Comparison of ENCODE assay signal across 28 cellular contexts in the genomic region with DNA sequence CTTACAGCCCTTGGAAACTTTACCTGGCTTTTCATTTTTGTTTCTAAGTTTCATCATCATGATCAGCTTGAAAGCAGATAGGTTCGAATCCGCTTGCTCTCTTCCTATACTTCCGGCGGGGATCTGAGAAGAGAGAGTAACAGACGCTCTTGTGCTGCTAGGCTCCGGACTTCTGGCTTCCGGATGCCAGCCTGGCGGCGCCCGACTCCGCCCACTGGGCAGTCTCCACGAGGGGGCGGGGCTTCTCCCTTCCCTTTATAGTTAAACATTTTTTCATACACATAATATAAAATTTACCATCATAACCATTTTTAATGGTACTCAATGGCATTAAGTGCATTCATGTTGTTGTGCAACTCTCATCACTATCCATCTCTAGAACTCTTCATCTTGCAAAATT.
"Had no signal": no experiment of that assay in that cellular context is flagged by ENCODE, and none has a peak within 500 bp of the region (broad histone marks: within the 10 kb centered on the region; RNA-seq: fewer than 3 reads in every experiment).

No MANE protein-coding gene starts in this region.

- H3K4me3 ChIP-seq: stomach, suprapubic skin, testis, thoracic aorta, thyroid gland, tibial artery, tibial nerve, transverse colon, upper lobe of left lung, upper lobe of right lung, uterus, vagina had no signal

- H3K27me3 Mint-ChIP-seq: stimulated activated memory B cell treated with anti-CD40 and anti-IgM and Interleukin-4, amounts not matched to agents 10 μg/mL and 1 μg/mL and 100 μg/mL, for 72 hours; stimulated activated naive B cell treated with anti-CD40 and anti-IgM and Interleukin-4, amounts not matched to agents 10 μg/mL and 1 μg/mL and 100 μg/mL, for 72 hours; stimulated activated naive CD8-positive, alpha-beta T cell treated with anti-CD3 and anti-CD28 coated beads, Interleukin-15, amount 100 ng/mL, for 72 hours; stimulated activated naive CD8-positive, alpha-beta T cell treated with anti-CD3 and anti-CD28 coated beads, Interleukin-15, Interleukin-2, amounts not matched to agents 100 ng/mL and 50 ng/mL, for 24 hours; type B pancreatic cell had no signal

- H3K27ac Mint-ChIP-seq: stimulated activated effector memory CD8-positive, alpha-beta T cell treated with anti-CD3 and anti-CD28 coated beads, Interleukin-12 subunit alpha, Interleukin-12 subunit beta, amount 100 ng/mL, for 72 hours; stimulated activated memory B cell treated with anti-CD40 and anti-IgM and Interleukin-4, amounts not matched to agents 10 μg/mL and 1 μg/mL and 100 μg/mL, for 72 hours; stimulated activated naive B cell treated with anti-CD40 and anti-IgM and Interleukin-4, amounts not matched to agents 10 μg/mL and 1 μg/mL and 100 μg/mL, for 72 hours; stimulated activated naive CD8-positive, alpha-beta T cell treated with anti-CD3 and anti-CD28 coated beads, Interleukin-15, Interleukin-2, amounts not matched to agents 100 ng/mL and 50 ng/mL, for 24 hours; type B pancreatic cell had no signal

- ATAC-seq: stimulated activated effector memory CD8-positive, alpha-beta T cell treated with anti-CD3 and anti-CD28 coated beads, Interleukin-12 subunit alpha, Interleukin-12 subunit beta, amount 100 ng/mL, for 72 hours; stimulated activated memory B cell treated with anti-CD40 and anti-IgM and Interleukin-4, amounts not matched to agents 10 μg/mL and 1 μg/mL and 100 μg/mL, for 72 hours; stimulated activated naive B cell treated with anti-CD40 and anti-IgM and Interleukin-4, amounts not matched to agents 10 μg/mL and 1 μg/mL and 100 μg/mL, for 72 hours; stimulated activated naive CD8-positive, alpha-beta T cell treated with anti-CD3 and anti-CD28 coated beads, Interleukin-15, amount 100 ng/mL, for 72 hours; stimulated activated naive CD8-positive, alpha-beta T cell treated with anti-CD3 and anti-CD28 coated beads, Interleukin-15, Interleukin-2, amounts not matched to agents 100 U/mL and 50 U/mL, for 24 hours; upper lobe of right lung had no signal

- H3K27me3 ChIP-seq: stomach, suprapubic skin, testis, thyroid gland, tibial artery, tibial nerve, transverse colon, upper lobe of left lung, upper lobe of right lung, uterus, vagina had no signal

- DNase-seq: stimulated activated CD4-positive, alpha-beta T cell treated with anti-CD3 and anti-CD28 coated beads, Interleukin-2, amount 100 ng/mL, for 48 hours; stimulated activated CD4-positive, alpha-beta T cell treated with anti-CD3 and anti-CD28 coated beads, Interleukin-4, amount 100 ng/mL, for 1 hour; stimulated activated CD4-positive, alpha-beta T cell treated with anti-CD3 and anti-CD28 coated beads, Interleukin-4, amount 100 ng/mL, for 24 hours; stimulated activated CD4-positive, alpha-beta T cell treated with anti-CD3 and anti-CD28 coated beads, Interleukin-4, amount 100 ng/mL, for 4 hours; stimulated activated CD8-positive, alpha-beta memory T cell treated with anti-CD3 and anti-CD28 coated beads, Interleukin-4, amount 100 ng/mL, for 48 hours; stimulated activated naive B cell treated with anti-CD40 and anti-IgM and Interleukin-4, amounts not matched to agents 10 μg/mL and 1 μg/mL and 100 μg/mL, for 72 hours; stimulated activated naive CD4-positive, alpha-beta T cell; stimulated activated naive CD4-positive, alpha-beta T cell treated with Interleukin-2 at 50 U/mL for 16 hours; stimulated activated naive CD8-positive, alpha-beta T cell treated with anti-CD3 and anti-CD28 coated beads, Interleukin-15, amount 100 ng/mL, for 72 hours; stimulated activated naive CD8-positive, alpha-beta T cell treated with anti-CD3 and anti-CD28 coated beads, Interleukin-15, Interleukin-2, amounts not matched to agents 100 U/mL and 50 U/mL, for 24 hours; stomach; substantia nigra; testis; thyroid gland; tibial artery; transverse colon; trophoblast cell; upper lobe of right lung; uterus had no signal

- H3K9me3 ChIP-seq: stomach, suprapubic skin, testis, thoracic aorta, thyroid gland, tibial artery, tibial nerve, transverse colon, upper lobe of left lung, upper lobe of right lung, uterus, vagina had no signal

- H3K4me3 Mint-ChIP-seq: stimulated activated effector memory CD8-positive, alpha-beta T cell treated with anti-CD3 and anti-CD28 coated beads, Interleukin-12 subunit alpha, Interleukin-12 subunit beta, amount 100 ng/mL, for 72 hours; stimulated activated memory B cell treated with anti-CD40 and anti-IgM and Interleukin-4, amounts not matched to agents 10 μg/mL and 1 μg/mL and 100 μg/mL, for 72 hours; stimulated activated naive B cell treated with anti-CD40 and anti-IgM and Interleukin-4, amounts not matched to agents 10 μg/mL and 1 μg/mL and 100 μg/mL, for 72 hours; stimulated activated naive CD8-positive, alpha-beta T cell treated with anti-CD3 and anti-CD28 coated beads, Interleukin-15, amount 100 ng/mL, for 72 hours; stimulated activated naive CD8-positive, alpha-beta T cell treated with anti-CD3 and anti-CD28 coated beads, Interleukin-15, Interleukin-2, amounts not matched to agents 100 ng/mL and 50 ng/mL, for 24 hours; type B pancreatic cell had no signal

- H3K36me3 ChIP-seq: thyroid gland, uterus had no signal

- H3K4me1 Mint-ChIP-seq: stimulated activated effector memory CD8-positive, alpha-beta T cell treated with anti-CD3 and anti-CD28 coated beads, Interleukin-12 subunit alpha, Interleukin-12 subunit beta, amount 100 ng/mL, for 72 hours; stimulated activated memory B cell treated with anti-CD40 and anti-IgM and Interleukin-4, amounts not matched to agents 10 μg/mL and 1 μg/mL and 100 μg/mL, for 72 hours had no signal

- H3K9me3 Mint-ChIP-seq: stimulated activated memory B cell treated with anti-CD40 and anti-IgM and Interleukin-4, amounts not matched to agents 10 μg/mL and 1 μg/mL and 100 μg/mL, for 72 hours; stimulated activated naive CD8-positive, alpha-beta T cell treated with anti-CD3 and anti-CD28 coated beads, Interleukin-15, amount 100 ng/mL, for 72 hours; stimulated activated naive CD8-positive, alpha-beta T cell treated with anti-CD3 and anti-CD28 coated beads, Interleukin-15, Interleukin-2, amounts not matched to agents 100 ng/mL and 50 ng/mL, for 24 hours; type B pancreatic cell had no signal

- H3K27ac ChIP-seq: stomach, suprapubic skin, testis, thoracic aorta, thyroid gland, tibial artery, tibial nerve, transverse colon, upper lobe of left lung, upper lobe of right lung, uterus, vagina had no signal
